Comparison of ENCODE assay signal across 19 cellular contexts in the genomic region with DNA sequence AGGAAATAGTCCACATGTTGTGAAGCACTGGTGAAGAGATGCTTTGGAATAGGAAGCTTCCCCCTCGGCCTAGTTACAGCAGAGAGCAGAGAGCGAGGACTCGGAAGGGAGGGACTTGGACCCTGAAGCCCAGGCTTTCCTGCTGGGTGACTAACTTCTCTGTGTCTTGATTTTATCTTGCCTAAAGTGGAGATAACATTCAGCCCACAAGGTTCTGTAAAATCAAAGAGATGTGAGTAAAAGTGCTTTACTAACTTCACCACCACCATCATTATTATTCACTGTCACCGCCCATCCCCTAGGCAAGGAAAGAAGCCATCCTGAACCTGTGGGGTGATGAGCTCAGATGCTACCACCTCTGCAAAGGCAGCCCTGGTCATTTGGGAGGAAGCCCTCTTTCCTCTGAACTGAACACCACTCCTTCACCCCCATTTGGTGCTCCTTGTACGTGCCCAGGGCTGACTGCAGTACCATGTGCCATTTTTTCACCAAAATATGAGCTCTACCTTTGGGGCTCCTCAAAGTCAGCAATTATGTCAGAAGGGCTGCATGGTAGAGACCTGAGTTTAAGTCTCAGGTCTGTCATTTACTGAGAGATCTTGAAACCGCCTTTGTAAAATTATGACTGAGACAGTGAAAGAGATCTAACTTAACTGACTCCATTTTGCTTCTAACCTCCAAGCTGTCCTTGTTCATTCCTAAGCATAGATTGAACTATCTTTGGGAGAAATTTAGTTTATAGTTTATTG. TPM values are rescaled to one million over a fixed set of nuclear protein-coding genes. Genes with fewer than 3 reads are reported as not detected.
A peak's percentile ranks its signal among the peaks of the same experiment; 100 is the strongest.
DNase-seq lines count a peak whose midpoint lies in the region; ATAC-seq, FAIRE-seq and TF ChIP-seq lines count a peak whose summit lies in the region.
"Had no signal": no experiment of that assay in that cellular context is flagged by ENCODE, and none has a peak within 500 bp of the region (broad histone marks: within the 10 kb centered on the region; RNA-seq: fewer than 3 reads in every experiment).

No MANE protein-coding gene starts in this region.

- H4K8ac ChIP-seq in mesendoderm (ENCODE audit: low read depth, low read length), result no peak overlapping the region

- no peak overlapping the region for H2BK120ac ChIP-seq in mesendoderm (ENCODE audit: low read depth, low read length)

- H3K9me3 ChIP-seq in Caco-2 (no peaks in the 10 kb centered on the region), K562 (replicated peaks; ENCODE audit: control insufficient read depth, insufficient read depth, low read depth, low read length) (no peaks in the 10 kb centered on the region)
- H3K9me3 ChIP-seq: breast epithelium, testis had no signal

- H3K36me3 ChIP-seq in Caco-2 (ENCODE audit: control insufficient read depth, insufficient read depth, low read length) (no peaks in the 10 kb centered on the region), H7 (replicated peaks; ENCODE audit: control insufficient read depth, insufficient read depth, low read length) (no peaks in the 10 kb centered on the region), K562 (ENCODE audit: control insufficient read depth, insufficient read depth, low read length) (no peaks in the 10 kb centered on the region), mesendoderm (ENCODE audit: control insufficient read depth, insufficient read depth, low read length) (no peaks in the 10 kb centered on the region)
- H3K36me3 ChIP-seq: breast epithelium, WERI-Rb-1 had no signal

- H4K5ac ChIP-seq in mesendoderm (ENCODE audit: low read length), result no peak overlapping the region

- H3K4me1 Mint-ChIP-seq in Caco-2 (ENCODE audit: low read depth, unreplicated experiment), result peaks cover 9% of the 10 kb centered on the region
- H3K4me1 Mint-ChIP-seq: immature natural killer cell had no signal

- no peaks in the 10 kb centered on the region for H3K9me3 Mint-ChIP-seq in Caco-2 (ENCODE audit: unreplicated experiment)
- H3K9me3 Mint-ChIP-seq: dendritic cell treated with granulocyte-macrophage colony-stimulating factor and Interleukin-4, amounts not matched to agents 40 ng/mL and 50 ng/mL, for 4 days; immature natural killer cell; naive thymus-derived CD4-positive, alpha-beta T cell had no signal

- TF ChIP-seq EP300 in K562 (IDR thresholded peaks at IDR 0.05; ENCODE audit: low read length), result no peak

- in situ Hi-C loops in K562 (cut with MboI), result no loop called here

- H3K27me3 ChIP-seq in Caco-2 (replicated peaks; ENCODE audit: control insufficient read depth, insufficient read depth, low read length), result no peaks in the 10 kb centered on the region
- peaks cover 35% of the 10 kb centered on the region for H3K27me3 ChIP-seq in H7 (ENCODE audit: control insufficient read depth, insufficient read depth, low read length)
- peaks cover 0 to 3% of the 10 kb centered on the region in 2 experiments; a peak in 2 of 5 replicates for H3K27me3 ChIP-seq in K562 (ENCODE audit: control insufficient read depth in 2 of 2, insufficient read depth in 2 of 2, low read length in 2 of 2)
- H3K27me3 ChIP-seq in mesendoderm (ENCODE audit: insufficient read depth, low read length, poor library complexity), result peaks cover 16% of the 10 kb centered on the region
- H3K27me3 ChIP-seq: testis had no signal

- peaks cover 4% of the 10 kb centered on the region for H3K9me1 ChIP-seq in K562 (ENCODE audit: control insufficient read depth, insufficient read depth, low read length)

- POLR2A ChIA-PET in Caco-2 (lab: Charles Lee), result no interaction called here
- POLR2A ChIA-PET in K562 (lab: Yijun Ruan, JAX), result interaction anchor here (0.6 to 0.8 kb wide), 3 partner anchors 12 to 873 kb away, joined by 3 to 4 read pairs (median 3); no protein-coding TSS in a partner anchor

- TF ChIP-seq RAD21 in K562 (CRISPR knock-in tag; conservative IDR thresholded peaks at IDR 0.05 in 1 of 2, IDR thresholded peaks at IDR 0.05 in 1 of 2), result no peak

- BruUV-seq in Caco-2 (replicated peaks; lab: Mats Ljungman, UMichigan) (no TSS peak), K562 (replicated peaks; lab: Mats Ljungman, UMichigan) (no TSS peak)

- H3K18ac ChIP-seq in mesendoderm (ENCODE audit: low read length), result no peak overlapping the region

- TF ChIP-seq POLR2A in K562 (conservative IDR thresholded peaks at IDR 0.05), result no peak

- H3K4me3 ChIP-seq in Caco-2 (ENCODE audit: low read depth, low read length) (no peak overlapping the region), H7 (ENCODE audit: insufficient read depth, low read depth, low read length) (peak overlapping the region; percentile 43; the same call in 1 of the 2 replicates), K562 (no peak overlapping the region), mesendoderm (ENCODE audit: low read length) (no peak overlapping the region)

- H4K20me1 ChIP-seq in K562 (replicated peaks; ENCODE audit: control insufficient read depth, insufficient read depth, low read length), result no peaks in the 10 kb centered on the region

- DNase-seq in Caco-2 (no peak), H7 (peak; percentile 47), K562 (ENCODE audit: extremely low read depth in 1 of 4, low spot score in 3 of 4) (no peak), mesendoderm (peak; percentile 16), NCI-H1092 treated with DMSO at 0.1 percent for 48 hours (lab: John Stamatoyannopoulos, UW) (no peak), NCI-H2107 (lab: John Stamatoyannopoulos, UW) (no peak), Kasumi-1 (lab: John Stamatoyannopoulos, UW) (no peak)
- DNase-seq: immature natural killer cell; naive thymus-derived CD4-positive, alpha-beta T cell; SIG-M5; stimulated activated CD4-positive, alpha-beta T cell treated with anti-CD3 and anti-CD28 coated beads, Interleukin-12 subunit alpha, Interleukin-12 subunit beta, amount 100 ng/mL, for 4 hours; testis; WERI-Rb-1 had no signal

- H3K4me1 ChIP-seq in Caco-2, result peaks cover 21% of the 10 kb centered on the region
- H3K4me1 ChIP-seq in K562 (replicated peaks in 1 of 2; ENCODE audit: control insufficient read depth in 2 of 2, insufficient read depth in 2 of 2, low read length in 2 of 2), result peaks cover 12 to 18% of the 10 kb centered on the region in 2 experiments; a peak in 4 of 5 replicates
- H3K4me1 ChIP-seq in mesendoderm (ENCODE audit: control insufficient read depth, low read depth, low read length), result no peaks in the 10 kb centered on the region
- H3K4me1 ChIP-seq: breast epithelium, testis had no signal

- intact Hi-C loops in Caco-2 (cut with micrococcal nuclease; ENCODE audit: unreplicated experiment) (no loop called here), K562 (cut with micrococcal nuclease) (loop anchor here (10.0 kb wide), 1 partner anchor 352 kb away; the partner anchor contains the start of gene LRRC32)

- H3K23ac ChIP-seq in mesendoderm (ENCODE audit: low read length), result no peak overlapping the region

- H2BK15ac ChIP-seq in mesendoderm (replicated peaks; ENCODE audit: low read depth), result no peak overlapping the region

- H3K27ac ChIP-seq in K562 (ENCODE audit: extremely low read depth, low read depth, low read length) (no peak overlapping the region), mesendoderm (ENCODE audit: low read depth, low read length) (no peak overlapping the region)
- H3K27ac ChIP-seq: breast epithelium, testis, WERI-Rb-1 had no signal

- no peak overlapping the region for H2AK5ac ChIP-seq in mesendoderm (ENCODE audit: low read length)

- no peak for ATAC-seq in K562
- no peak for ATAC-seq in HG03196 (IDR thresholded peaks at IDR 0.05; ENCODE audit: unreplicated experiment)
- ATAC-seq: naive thymus-derived CD4-positive, alpha-beta T cell had no signal

- H3K79me2 ChIP-seq in K562 (ENCODE audit: control insufficient read depth, insufficient read depth, low read length), result no peaks in the 10 kb centered on the region
- H3K79me2 ChIP-seq in mesendoderm (ENCODE audit: control insufficient read depth, insufficient read depth, low read length), result no peaks in the 10 kb centered on the region

- H3K4ac ChIP-seq in mesendoderm (ENCODE audit: low read depth, low read length), result no peak overlapping the region

- H3K56ac ChIP-seq in mesendoderm (ENCODE audit: low read length), result no peak overlapping the region

- CTCF ChIA-PET in Caco-2 (lab: Charles Lee), result interaction anchor here (0.6 to 9.1 kb wide), 2 partner anchors 115 to 286 kb away, joined by 3 to 170 read pairs; partner anchors contain the start of gene WNT11
- CTCF ChIA-PET in K562 (lab: Yijun Ruan, JAX; ENCODE audit: low intra/inter-chr PET ratio), result no interaction called here

- H3K79me1 ChIP-seq in mesendoderm (ENCODE audit: low read length), result no peaks in the 10 kb centered on the region

- TF ChIP-seq CTCF in Caco-2 (IDR thresholded peaks at IDR 0.05; ENCODE audit: insufficient read depth in 1 of 2, low read depth in 1 of 2, low read length in 1 of 2, severe bottlenecking in 1 of 2, unreplicated experiment in 1 of 2), result no peak
- TF ChIP-seq CTCF in K562 (IDR thresholded peaks at IDR 0.05 in 2 of 3, conservative IDR thresholded peaks at IDR 0.05 in 1 of 3; ENCODE audit: insufficient read depth in 2 of 3, low read depth in 1 of 3, low read length in 3 of 3), result no peak

- H3K27me3 Mint-ChIP-seq in Caco-2 (ENCODE audit: insufficient read depth, unreplicated experiment), result no peaks in the 10 kb centered on the region

- H3K4me2 ChIP-seq in K562 (ENCODE audit: insufficient read depth, low read length), result no peak overlapping the region
- H3K4me2 ChIP-seq in mesendoderm (ENCODE audit: low read length), result no peak overlapping the region

- peak overlapping the region; percentile 6 for H3K27ac Mint-ChIP-seq in Caco-2 (ENCODE audit: unreplicated experiment)
- H3K27ac Mint-ChIP-seq: activated naive CD8-positive, alpha-beta T cell; immature natural killer cell; naive thymus-derived CD4-positive, alpha-beta T cell had no signal

- peak overlapping the region; percentile 17; the same call in 1 of the 2 replicates for H2AFZ ChIP-seq in K562 (ENCODE audit: low read depth, low read length)

- 78% methylated on average over 6 of the region's 6 CpGs for WGBS in K562 (ENCODE audit: insufficient coverage, low coverage, missing lambda C conversion rate)
- no CpG with 5 or more reads among the region's 6 CpGs for WGBS in mesendoderm (ENCODE audit: extremely low coverage, insufficient coverage, low lambda C conversion rate)

- H3K4me3 Mint-ChIP-seq in Caco-2 (ENCODE audit: unreplicated experiment), result no peak overlapping the region
- H3K4me3 Mint-ChIP-seq: activated naive CD8-positive, alpha-beta T cell; dendritic cell treated with granulocyte-macrophage colony-stimulating factor and Interleukin-4, amounts not matched to agents 40 ng/mL and 50 ng/mL, for 4 days; immature natural killer cell; naive thymus-derived CD4-positive, alpha-beta T cell had no signal

- peak; percentile 44 for FAIRE-seq in K562 (lab: Jason Lieb, UNC)
- FAIRE-seq: frontal cortex, G401.6 had no signal

- no peaks in the 10 kb centered on the region for H3K36me3 Mint-ChIP-seq in Caco-2 (ENCODE audit: insufficient read depth, unreplicated experiment)
- H3K36me3 Mint-ChIP-seq: activated naive CD8-positive, alpha-beta T cell; immature natural killer cell had no signal

- no peak overlapping the region for H3K9ac ChIP-seq in K562 (ENCODE audit: insufficient read depth in 1 of 2, low read depth in 2 of 2, low read length in 2 of 2)
- no peak overlapping the region for H3K9ac ChIP-seq in mesendoderm (ENCODE audit: low read length)

- H2BK5ac ChIP-seq in mesendoderm (ENCODE audit: low read length), result no peak overlapping the region

RNA-seq across cellular contexts. Expression of gene THAP12, which starts 58.2 kb away (rescaled TPM):
- 99.9 and 102 TPM in 2 replicates for total RNA-seq in Caco-2 (2022)
- 27.0 and 37.0 TPM in 2 replicates for total RNA-seq in H7 (2014; rRNA removed; shearing (Covaris generic))
- 21.4 and 66.8 TPM in 2 replicates for total RNA-seq in K562 (2011; cell fraction: chromatin; rRNA removed; ENCODE audit: low replicate concordance)
- 12.5 and 15.0 TPM in 2 replicates for total RNA-seq in K562 (2011; cell fraction: nucleolus; rRNA removed)
- total RNA-seq in K562 (2011; cell fraction: nucleoplasm; rRNA removed), result 30.7 and 47.6 TPM in 2 replicates
- total RNA-seq in K562 (2014; rRNA removed), result 40.2 and 44.1 TPM in 2 replicates
- 92.9 and 113 TPM in 2 replicates for total RNA-seq in K562 (2014; rRNA removed; fragmentation: Illumina TruSeq; extraction: Trizol)
- total RNA-seq in K562 (2015; rRNA removed; fragmentation: Illumina TruSeq; extraction: Trizol), result 94.8 and 103 TPM in 2 replicates
- total RNA-seq in K562 (2021), result 57.8 and 58.9 TPM in 2 replicates
- 70.7 and 92.1 TPM in 2 replicates for polyA plus RNA-seq in K562 (2011; rRNA removed)
- polyA plus RNA-seq in K562 (2011; cell fraction: cytosol; rRNA removed), result 12.7 and 29.0 TPM in 2 replicates
- 18.0 and 26.6 TPM in 2 replicates for polyA plus RNA-seq in K562 (2011; cell fraction: nucleus; rRNA removed)
- 41.5 and 43.3 TPM in 2 replicates for polyA plus RNA-seq in K562 (2012)
- polyA plus RNA-seq in K562 (2014; fragmentation: Illumina TruSeq; extraction: Trizol), result 76.7 and 98.1 TPM in 2 replicates
- polyA plus RNA-seq in K562 (2014; fragmentation: Nextera tagmentation; extraction: Ambion mirVana), result 10 to 100 TPM; 28.1 to 28.8 TPM
- 49.6 and 56.5 TPM in 2 replicates for polyA plus RNA-seq in K562 (2014; rRNA removed)
- polyA minus RNA-seq in K562 (2011; rRNA and poly(A)+ RNA removed), result 77.9 and 84.1 TPM in 2 replicates
- 20.8 and 31.0 TPM in 2 replicates for polyA minus RNA-seq in K562 (2011; cell fraction: cytosol; rRNA and poly(A)+ RNA removed)
- polyA minus RNA-seq in K562 (2011; cell fraction: nucleus; rRNA and poly(A)+ RNA removed), result 14.3 and 26.2 TPM in 2 replicates
- polyA plus RNA-seq in mesendoderm (2013, experiment 1 of 2), result 33.7 TPM
- polyA plus RNA-seq in mesendoderm (2013, experiment 2 of 2), result 32.6 TPM

RNA-seq across cellular contexts. Expression of gene GVQW3, which starts 58.4 kb away (rescaled TPM):
- 13.0 and 15.8 TPM in 2 replicates for total RNA-seq in Caco-2 (2022)
- 4.0 and 5.7 TPM in 2 replicates for total RNA-seq in H7 (2014; rRNA removed; shearing (Covaris generic))
- total RNA-seq in K562 (2011; cell fraction: chromatin; rRNA removed; ENCODE audit: low replicate concordance), result 13.5 and 15.1 TPM in 2 replicates
- total RNA-seq in K562 (2011; cell fraction: nucleolus; rRNA removed), result 11.0 and 11.1 TPM in 2 replicates
- 12.1 and 14.4 TPM in 2 replicates for total RNA-seq in K562 (2011; cell fraction: nucleoplasm; rRNA removed)
- 1.6 and 1.8 TPM in 2 replicates for total RNA-seq in K562 (2014; rRNA removed)
- total RNA-seq in K562 (2014; rRNA removed; fragmentation: Illumina TruSeq; extraction: Trizol), result 2.1 and 2.6 TPM in 2 replicates
- 2.6 and 3.3 TPM in 2 replicates for total RNA-seq in K562 (2015; rRNA removed; fragmentation: Illumina TruSeq; extraction: Trizol)
- 1.8 and 1.9 TPM in 2 replicates for total RNA-seq in K562 (2021)
- polyA plus RNA-seq in K562 (2011; rRNA removed), result 5.7 and 7.3 TPM in 2 replicates
- polyA plus RNA-seq in K562 (2011; cell fraction: cytosol; rRNA removed), result 3.2 and 7.5 TPM in 2 replicates
- 11.6 and 12.1 TPM in 2 replicates for polyA plus RNA-seq in K562 (2011; cell fraction: nucleus; rRNA removed)
- 1.1 and 3.1 TPM in 2 replicates for polyA plus RNA-seq in K562 (2012)
- 2.1 and 2.2 TPM in 2 replicates for polyA plus RNA-seq in K562 (2014; fragmentation: Illumina TruSeq; extraction: Trizol)
- polyA plus RNA-seq in K562 (2014; fragmentation: Nextera tagmentation; extraction: Ambion mirVana), result 1 to 10 TPM in 1 of 2 experiments, under 1 TPM in 1; 0.66 to 1.0 TPM
- polyA plus RNA-seq in K562 (2014; rRNA removed), result 3.0 and 3.4 TPM in 2 replicates
- 8.6 and 8.8 TPM in 2 replicates for polyA minus RNA-seq in K562 (2011; rRNA and poly(A)+ RNA removed)
- polyA minus RNA-seq in K562 (2011; cell fraction: cytosol; rRNA and poly(A)+ RNA removed), result 1.7 and 3.0 TPM in 2 replicates
- polyA minus RNA-seq in K562 (2011; cell fraction: nucleus; rRNA and poly(A)+ RNA removed), result 8.5 and 13.7 TPM in 2 replicates
- 0.74 TPM for polyA plus RNA-seq in mesendoderm (2013, experiment 1 of 2)
- polyA plus RNA-seq in mesendoderm (2013, experiment 2 of 2), result 0.87 TPM

Comparison
In these comparisons a context has a peak if more than half of its experiments do, and no peak if none do; other contexts are left out.
1. DNase-seq: peak in H7 (single experiment) and mesendoderm (single experiment); none in Caco-2 (0 of 2), K562 (0 of 4), NCI-H1092 treated with DMSO at 0.1 percent for 48 hours (single experiment), NCI-H2107 (single experiment) and Kasumi-1 (0 of 2).